ENCODE assay signal across 1 cellular context in the genomic region with DNA sequence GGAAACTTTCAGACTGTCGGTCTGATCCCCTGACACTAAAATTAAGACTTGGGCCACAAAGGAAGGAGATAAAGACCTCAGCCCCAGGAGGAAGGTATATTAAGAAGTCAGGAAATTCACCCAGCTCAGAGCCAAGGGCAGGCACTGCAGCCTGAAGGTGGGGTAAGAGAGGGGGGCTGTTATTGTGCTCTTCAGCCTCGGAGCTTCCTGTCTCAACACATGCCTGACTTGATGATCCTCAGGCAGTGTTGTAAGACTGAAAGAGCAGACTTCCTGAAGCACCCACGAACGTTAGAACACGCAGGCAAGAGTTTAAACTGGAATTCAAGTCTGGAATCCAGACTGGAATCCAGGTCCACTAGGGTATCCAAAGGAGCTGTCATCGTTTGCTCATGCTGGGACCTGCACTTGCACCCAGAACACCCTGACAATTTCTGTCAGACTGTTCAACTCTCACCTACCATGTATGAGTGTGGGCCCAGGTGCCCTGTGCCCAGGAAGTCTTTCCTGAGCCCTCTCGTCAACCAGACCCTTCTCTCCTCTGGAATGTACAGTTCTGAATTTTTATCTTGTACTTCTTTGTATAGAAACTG.
TF ChIP-seq lines count a peak whose summit lies in the region.

No MANE protein-coding gene starts in this region.

TF ChIP-seq in GM12878, 131 proteins besides CTCF, POLR2A, EP300 and RAD21:
- TF ChIP-seq RFX5 (IDR thresholded peaks at IDR 0.05; ENCODE audit: low read depth, low read length) = no peak
- no peak for TF ChIP-seq IRF4 (IDR thresholded peaks at IDR 0.05; ENCODE audit: low read depth, low read length)
- TF ChIP-seq CEBPB (IDR thresholded peaks at IDR 0.05; ENCODE audit: borderline replicate concordance in 1 of 2, low read depth in 2 of 2, low read length in 2 of 2) = no peak
- TF ChIP-seq HDGF (IDR thresholded peaks at IDR 0.05) = no peak
- no peak for TF ChIP-seq TCF7 (IDR thresholded peaks at IDR 0.05; ENCODE audit: borderline replicate concordance)
- TF ChIP-seq RCOR1 (conservative IDR thresholded peaks at IDR 0.05; ENCODE audit: low read depth, low read length) = no peak
- no peak for TF ChIP-seq MEF2B (IDR thresholded peaks at IDR 0.05; ENCODE audit: partially characterized antibody, poor library complexity, severe bottlenecking)
- no peak for TF ChIP-seq NRF1 (conservative IDR thresholded peaks at IDR 0.05; ENCODE audit: low read depth, low read length)
- TF ChIP-seq POLR2AphosphoS2 (IDR thresholded peaks at IDR 0.05; ENCODE audit: low read depth, low read length) = no peak
- TF ChIP-seq HCFC1 (IDR thresholded peaks at IDR 0.05; ENCODE audit: low read length) = no peak
- no peak for TF ChIP-seq SPI1 (IDR thresholded peaks at IDR 0.05; ENCODE audit: borderline replicate concordance, insufficient read depth, low read depth, low read length)
- TF ChIP-seq TCF3 (IDR thresholded peaks at IDR 0.05; ENCODE audit: borderline replicate concordance, insufficient read depth, low read depth, low read length) = no peak
- no peak for TF ChIP-seq E2F8 (IDR thresholded peaks at IDR 0.05; ENCODE audit: low read depth, partially characterized antibody)
- TF ChIP-seq, protein P1, sequence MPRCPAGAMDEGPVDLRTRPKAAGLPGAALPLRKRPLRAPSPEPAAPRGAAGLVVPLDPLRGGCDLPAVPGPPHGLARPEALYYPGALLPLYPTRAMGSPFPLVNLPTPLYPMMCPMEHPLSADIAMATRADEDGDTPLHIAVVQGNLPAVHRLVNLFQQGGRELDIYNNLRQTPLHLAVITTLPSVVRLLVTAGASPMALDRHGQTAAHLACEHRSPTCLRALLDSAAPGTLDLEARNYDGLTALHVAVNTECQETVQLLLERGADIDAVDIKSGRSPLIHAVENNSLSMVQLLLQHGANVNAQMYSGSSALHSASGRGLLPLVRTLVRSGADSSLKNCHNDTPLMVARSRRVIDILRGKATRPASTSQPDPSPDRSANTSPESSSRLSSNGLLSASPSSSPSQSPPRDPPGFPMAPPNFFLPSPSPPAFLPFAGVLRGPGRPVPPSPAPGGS (IDR thresholded peaks at IDR 0.05; ENCODE audit: borderline replicate concordance, insufficient read depth, low read depth, low read length, poor library complexity, severe bottlenecking) = no peak
- no peak for TF ChIP-seq BMI1 (IDR thresholded peaks at IDR 0.05; ENCODE audit: borderline replicate concordance)
- TF ChIP-seq RB1 (IDR thresholded peaks at IDR 0.05; ENCODE audit: borderline replicate concordance) = no peak
- TF ChIP-seq ZNF207 (IDR thresholded peaks at IDR 0.05; ENCODE audit: borderline replicate concordance) = no peak
